ENCODE assay signal across 21 cellular contexts in the genomic region with DNA sequence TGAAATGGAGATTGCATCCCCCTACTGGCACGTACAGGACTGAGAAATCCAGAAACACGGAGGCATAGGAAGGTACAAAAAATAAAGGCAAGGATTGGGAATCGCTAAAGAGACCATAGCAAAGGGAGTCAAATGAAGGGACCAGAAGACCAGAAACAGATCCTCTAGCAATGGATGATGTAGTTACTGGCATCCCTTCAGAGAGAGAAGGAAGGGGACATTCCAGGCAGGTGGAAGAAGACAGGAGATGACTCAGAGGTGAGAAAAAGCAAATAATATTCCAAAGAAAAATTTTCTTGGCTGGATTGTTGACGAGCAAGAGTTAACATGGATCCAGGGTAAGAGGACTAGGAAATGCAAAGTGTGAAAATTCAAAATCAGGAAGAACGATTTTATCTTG.
A peak's percentile ranks its signal among the peaks of the same experiment; 100 is the strongest.
DNase-seq lines count a peak whose midpoint lies in the region; FAIRE-seq and TF ChIP-seq lines count a peak whose summit lies in the region.
"Had no signal": no experiment of that assay in that cellular context is flagged by ENCODE, and none has a peak within 500 bp of the region (broad histone marks: within the 10 kb centered on the region; RNA-seq: fewer than 3 reads in every experiment).

No MANE protein-coding gene starts in this region.

- H3K4me2 ChIP-seq in astrocyte (ENCODE audit: low read length): peak overlapping the region; percentile 51
- no peak overlapping the region for H3K4me2 ChIP-seq in parathyroid adenoma (ENCODE audit: low read length)
- no peak overlapping the region for H3K4me2 ChIP-seq in mesenchymal stem cell (ENCODE audit: low read length, poor library complexity, severe bottlenecking)
- H3K4me2 ChIP-seq: KMS-11 had no signal

- no peaks in the 10 kb centered on the region for H3K9me3 Mint-ChIP-seq in astrocyte (ENCODE audit: unreplicated experiment)

- H3K27me3 ChIP-seq in AG04450 (ENCODE audit: control insufficient read depth, insufficient read depth, low read length) (no peaks in the 10 kb centered on the region), astrocyte (ENCODE audit: insufficient read depth, low read length) (no peaks in the 10 kb centered on the region), parathyroid adenoma (ENCODE audit: control insufficient read depth, insufficient read depth, low read length) (no peaks in the 10 kb centered on the region), prostate gland (replicated peaks; ENCODE audit: insufficient read depth) (no peaks in the 10 kb centered on the region), mesenchymal stem cell (ENCODE audit: control insufficient read depth in 1 of 2, insufficient read depth in 1 of 2, low read length in 2 of 2) (peaks cover 5 to 66% of the 10 kb centered on the region in 2 experiments)

- no peak for TF ChIP-seq POLR2A in prostate gland (IDR thresholded peaks at IDR 0.05)

- no peak overlapping the region for H3K27ac Mint-ChIP-seq in astrocyte (ENCODE audit: unreplicated experiment)
- H3K27ac Mint-ChIP-seq: CD8-positive, alpha-beta memory T cell had no signal

- no peaks in the 10 kb centered on the region for H3K36me3 Mint-ChIP-seq in astrocyte (ENCODE audit: low read depth, unreplicated experiment)
- H3K36me3 Mint-ChIP-seq: CD8-positive, alpha-beta memory T cell had no signal

- H3K4me1 Mint-ChIP-seq in astrocyte (ENCODE audit: low read depth, unreplicated experiment): peaks cover 2% of the 10 kb centered on the region
- H3K4me1 Mint-ChIP-seq: CD8-positive, alpha-beta memory T cell had no signal

- no peak overlapping the region for H2BK5ac ChIP-seq in mesenchymal stem cell (ENCODE audit: low read depth, low read length, poor library complexity, severe bottlenecking)

- H4K20me1 ChIP-seq in astrocyte (ENCODE audit: insufficient read depth, low read length): no peaks in the 10 kb centered on the region

- DNase-seq in AG04450 (ENCODE audit: low read depth, low spot score) (no peak), astrocyte (ENCODE audit: low read depth) (no peak), cerebellum (ENCODE audit: low spot score) (peak; percentile 63), NOMO-1 (lab: John Stamatoyannopoulos, UW; ENCODE audit: unreplicated experiment in 2 of 2) (no peak), prostate gland (ENCODE audit: low spot score) (no peak), mesenchymal stem cell (no peak), putamen (ENCODE audit: low spot score) (no peak)
- DNase-seq: CD8-positive, alpha-beta memory T cell; GDM1; NCI-H1105; NCI-H146; NCI-H2029; NCI-H345; NCI-H524 treated with DMSO at 0.1 percent for 48 hours; NCI-H82 had no signal

- H3K4me3 ChIP-seq in AG04450 (ENCODE audit: low read depth, low read length): no peak overlapping the region
- H3K4me3 ChIP-seq in astrocyte (ENCODE audit: insufficient read depth, low read depth, low read length): no peak overlapping the region
- H3K4me3 ChIP-seq in parathyroid adenoma (ENCODE audit: low read depth, low read length): no peak overlapping the region
- H3K4me3 ChIP-seq in prostate gland: no peak overlapping the region
- no peak overlapping the region for H3K4me3 ChIP-seq in mesenchymal stem cell (ENCODE audit: insufficient read depth in 1 of 2, low read depth in 1 of 2, low read length in 2 of 2)

- H3K79me2 ChIP-seq in astrocyte (ENCODE audit: insufficient read depth, low read length): no peaks in the 10 kb centered on the region
- H3K79me2 ChIP-seq in parathyroid adenoma: no peaks in the 10 kb centered on the region

- H3K36me3 ChIP-seq in astrocyte (ENCODE audit: insufficient read depth, low read length) (no peaks in the 10 kb centered on the region), parathyroid adenoma (ENCODE audit: control insufficient read depth, insufficient read depth, low read length) (no peaks in the 10 kb centered on the region), prostate gland (no peaks in the 10 kb centered on the region), mesenchymal stem cell (ENCODE audit: control insufficient read depth in 1 of 2, insufficient read depth in 2 of 2, low read depth in 1 of 2, low read length in 2 of 2) (no peaks in the 10 kb centered on the region)

- no peaks in the 10 kb centered on the region for H3K79me1 ChIP-seq in mesenchymal stem cell (replicated peaks; ENCODE audit: low read length, poor library complexity, severe bottlenecking)

- H3K27ac ChIP-seq in AG04450 (ENCODE audit: low read depth, low read length): peak overlapping the region; percentile 21
- H3K27ac ChIP-seq in astrocyte (ENCODE audit: low read depth, low read length): peak overlapping the region; percentile 22
- peak overlapping the region; percentile 41 for H3K27ac ChIP-seq in parathyroid adenoma
- H3K27ac ChIP-seq in prostate gland: no peak overlapping the region
- no peak overlapping the region for H3K27ac ChIP-seq in mesenchymal stem cell (ENCODE audit: low read length, poor library complexity, severe bottlenecking)
- H3K27ac ChIP-seq: C4-2B, KMS-11 had no signal

- no peak overlapping the region for H3K23ac ChIP-seq in mesenchymal stem cell (ENCODE audit: low read length in 2 of 2)

- CTCF ChIA-PET in AG04450 (lab: Charles Lee): no interaction called here

- no peak overlapping the region for H4K8ac ChIP-seq in mesenchymal stem cell (ENCODE audit: low read length)

- H3K18ac ChIP-seq in mesenchymal stem cell (ENCODE audit: low read depth in 1 of 2, low read length in 2 of 2): no peak overlapping the region

- FAIRE-seq in astrocyte (lab: Jason Lieb, UNC): no peak
- FAIRE-seq: GM18507, GM19239, RCC 7860 had no signal

- H3K4me1 ChIP-seq in astrocyte (ENCODE audit: insufficient read depth, low read length) (peaks cover 13% of the 10 kb centered on the region), parathyroid adenoma (peaks cover 22% of the 10 kb centered on the region), prostate gland (replicated peaks) (no peaks in the 10 kb centered on the region), mesenchymal stem cell (ENCODE audit: control insufficient read depth, insufficient read depth, low read depth, low read length) (peaks cover 3% of the 10 kb centered on the region)

- H3K9ac ChIP-seq in astrocyte (ENCODE audit: low read length) (no peak overlapping the region), parathyroid adenoma (no peak overlapping the region), mesenchymal stem cell (ENCODE audit: low read length) (no peak overlapping the region)
- H3K9ac ChIP-seq: KMS-11 had no signal

- H3K4me3 Mint-ChIP-seq in astrocyte (ENCODE audit: unreplicated experiment): no peak overlapping the region
- H3K4me3 Mint-ChIP-seq: CD8-positive, alpha-beta memory T cell had no signal

- H3K27me3 Mint-ChIP-seq in astrocyte (ENCODE audit: low read depth, unreplicated experiment): peaks cover 6% of the 10 kb centered on the region

- no peak overlapping the region for H2BK15ac ChIP-seq in mesenchymal stem cell (ENCODE audit: low read depth, poor library complexity, severe bottlenecking)

- POLR2A ChIA-PET in AG04450 (lab: Yijun Ruan, JAX): no interaction called here

- no peak overlapping the region for H2BK120ac ChIP-seq in mesenchymal stem cell (ENCODE audit: low read depth, low read length)

- no peak overlapping the region for H2BK12ac ChIP-seq in mesenchymal stem cell (ENCODE audit: low read length in 2 of 2)

- no peak overlapping the region for H2AK5ac ChIP-seq in mesenchymal stem cell (ENCODE audit: low read length, severe bottlenecking)

- 80% methylated on average over 5 of the region's 5 CpGs for WGBS in prostate gland
- 90% methylated on average over 5 of the region's 5 CpGs for WGBS in mesenchymal stem cell

- H3K9me3 ChIP-seq in AG04450 (ENCODE audit: control insufficient read depth, insufficient read depth, low read length) (no peaks in the 10 kb centered on the region), astrocyte (ENCODE audit: insufficient read depth, low read depth, low read length) (no peaks in the 10 kb centered on the region), parathyroid adenoma (ENCODE audit: control insufficient read depth, low read length) (no peaks in the 10 kb centered on the region), prostate gland (no peaks in the 10 kb centered on the region), mesenchymal stem cell (ENCODE audit: control insufficient read depth, low read length) (no peaks in the 10 kb centered on the region)

- no peak overlapping the region for H3K4ac ChIP-seq in mesenchymal stem cell (ENCODE audit: low read depth in 1 of 2, low read length in 2 of 2)

- intact Hi-C loops in prostate gland (cut with DNase I): no loop called here

- H4K91ac ChIP-seq in mesenchymal stem cell (ENCODE audit: low read length): no peak overlapping the region

- no peak for TF ChIP-seq CTCF in AG04450 (IDR thresholded peaks at IDR 0.05; ENCODE audit: low read depth, low read length)
- TF ChIP-seq CTCF in astrocyte (IDR thresholded peaks at IDR 0.05; ENCODE audit: insufficient read depth, low read depth, low read length): no peak
- no peak for TF ChIP-seq CTCF in parathyroid adenoma (IDR thresholded peaks at IDR 0.05)
- TF ChIP-seq CTCF in prostate gland (IDR thresholded peaks at IDR 0.05): no peak

- H2AFZ ChIP-seq in astrocyte (ENCODE audit: low read depth, low read length): peak overlapping the region; percentile 35
- peak overlapping the region; percentile 59 for H2AFZ ChIP-seq in parathyroid adenoma
- H2AFZ ChIP-seq in mesenchymal stem cell (ENCODE audit: low read depth, low read length): no peak overlapping the region

- H3K14ac ChIP-seq in mesenchymal stem cell (ENCODE audit: low read length in 2 of 2): no peak overlapping the region

Comparison
In these comparisons a context has a peak if more than half of its experiments do, and no peak if none do; other contexts are left out.
1. H3K27ac ChIP-seq: peak in AG04450 (single experiment), astrocyte (single experiment) and parathyroid adenoma (single experiment); none in prostate gland (0 of 2) and mesenchymal stem cell (single experiment).